ENCODE assay signal across 31 cellular contexts in the genomic region with DNA sequence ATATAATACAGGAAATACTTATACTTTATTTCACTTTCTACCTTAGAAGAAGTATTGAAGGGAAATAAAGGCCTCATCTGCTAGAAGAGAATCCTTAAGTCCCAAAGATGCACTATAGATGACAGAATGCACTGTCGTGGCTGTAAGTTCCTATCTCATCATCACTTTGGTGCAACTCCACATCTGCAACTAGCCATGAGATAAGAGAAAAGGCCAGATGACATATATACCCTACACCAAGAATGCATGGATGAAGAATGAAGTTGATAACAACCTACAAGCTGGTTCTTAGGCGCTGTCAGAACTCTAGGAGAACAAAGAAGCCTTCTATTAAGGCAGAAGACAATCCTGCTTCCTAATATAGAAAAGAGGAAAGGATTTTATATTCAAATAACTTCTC. TPM values are rescaled to one million over a fixed set of nuclear protein-coding genes. Genes with fewer than 3 reads are reported as not detected.
"Had no signal": no experiment of that assay in that cellular context is flagged by ENCODE, and none has a peak within 500 bp of the region (broad histone marks: within the 10 kb centered on the region; RNA-seq: fewer than 3 reads in every experiment).

No MANE protein-coding gene starts in this region.

- H3K4me3 ChIP-seq: ascending aorta, body of pancreas had no signal

- H3K4me3 Mint-ChIP-seq: activated B cell treated with CpG ODN at 0.5 μM for 24 hours; activated CD4-positive, alpha-beta T cell treated with anti-CD3 and anti-CD28 coated beads, Interleukin-2, amount 10 ng/mL, durations not matched to agents 24 days and 14 days; activated CD8-positive, alpha-beta memory T cell treated with anti-CD3 and anti-CD28 coated beads, Interleukin-2, amount 10 ng/mL, durations not matched to agents 7 days and 5 days; activated naive CD4-positive, alpha-beta T cell treated with anti-CD3 and anti-CD28 coated beads, Interleukin-2, amount 50 U/mL, for 24 hours; activated naive CD8-positive, alpha-beta T cell treated with anti-CD3 and anti-CD28 coated beads, Interleukin-2, amount 50 U/mL, for 24 hours; activated T-cell treated with anti-CD3 and anti-CD28 coated beads, Interleukin-2, amount 50 U/mL, for 24 hours; activated T-helper 1 cell treated with anti-CD3 and anti-CD28 coated beads, Interleukin-12 subunit alpha, Interleukin-12 subunit beta, Interleukin-2, Interleukin-4 antibody, amounts not matched to agents 30 ng/mL and 10 ng/mL and 1 ng/mL, durations not matched to agents 14 hours and 24 hours and 36 hours; T-helper 1 cell treated with Interleukin-12 subunit alpha and Interleukin-12 subunit beta and Interleukin-4 antibody, amounts not matched to agents 30 μg/mL and 1 μg/mL, for 36 hours had no signal

- DNase-seq: activated B cell treated with CpG ODN at 0.5 μM for 24 hours; activated CD4-positive, alpha-beta T cell treated with anti-CD3 and anti-CD28 coated beads for 1 hour; activated CD4-positive, alpha-beta T cell treated with anti-CD3 and anti-CD28 coated beads, Interleukin-2, amount 10 ng/mL, durations not matched to agents 24 days and 14 days; activated CD4-positive, alpha-beta T cell treated with anti-CD3 and anti-CD28 coated beads, Interleukin-2, amount 50 U/mL, for 48 hours; activated CD8-positive, alpha-beta memory T cell treated with anti-CD3 and anti-CD28 coated beads, Interleukin-2, amount 10 ng/mL, durations not matched to agents 7 days and 5 days; activated effector memory CD4-positive, alpha-beta T cell treated with Interleukin-2 at 50 U/mL for 16 hours; activated naive CD4-positive, alpha-beta T cell; activated naive CD8-positive, alpha-beta T cell treated with anti-CD3 and anti-CD28 coated beads, Interleukin-2, amount 50 U/mL, for 24 hours; activated T-cell treated with anti-CD3 and anti-CD28 coated beads, Interleukin-2, amount 50 U/mL, for 24 hours; amniotic stem cell; body of pancreas; Kasumi-1; KBM-7; NCI-H1048; NCI-H146; NCI-H1930; NCI-H2171; NCI-H2227 treated with DMSO at 0.1 percent for 48 hours; NCI-H446 treated with DMSO at 0.1 percent for 48 hours; NCI-H524 treated with DMSO at 0.1 percent for 48 hours; NCI-H774; SHP77 treated with DMSO at 0.1 percent for 48 hours had no signal

- H3K36me3 ChIP-seq: ascending aorta had no signal

- ATAC-seq: activated CD8-positive, alpha-beta memory T cell treated with anti-CD3 and anti-CD28 coated beads, Interleukin-2, amount 10 ng/mL, durations not matched to agents 7 days and 5 days; activated naive CD8-positive, alpha-beta T cell treated with anti-CD3 and anti-CD28 coated beads, Interleukin-2, amount 50 U/mL, for 24 hours; body of pancreas; Panc1 had no signal

- H3K27ac ChIP-seq: body of pancreas, RWPE1 had no signal

- H3K27ac Mint-ChIP-seq: activated B cell treated with CpG ODN at 0.5 μM for 24 hours; activated CD4-positive, alpha-beta T cell treated with anti-CD3 and anti-CD28 coated beads, Interleukin-2, amount 10 ng/mL, durations not matched to agents 24 days and 14 days; activated CD8-positive, alpha-beta memory T cell treated with anti-CD3 and anti-CD28 coated beads, Interleukin-2, amount 10 ng/mL, durations not matched to agents 7 days and 5 days; activated naive CD4-positive, alpha-beta T cell treated with anti-CD3 and anti-CD28 coated beads, Interleukin-2, amount 50 U/mL, for 24 hours; activated naive CD8-positive, alpha-beta T cell treated with anti-CD3 and anti-CD28 coated beads, Interleukin-2, amount 50 U/mL, for 24 hours; activated T-cell treated with anti-CD3 and anti-CD28 coated beads, Interleukin-2, amount 50 U/mL, for 24 hours; activated T-helper 1 cell treated with anti-CD3 and anti-CD28 coated beads, Interleukin-12 subunit alpha, Interleukin-12 subunit beta, Interleukin-2, Interleukin-4 antibody, amounts not matched to agents 30 ng/mL and 10 ng/mL and 1 ng/mL, durations not matched to agents 14 hours and 24 hours and 36 hours; T-helper 1 cell treated with Interleukin-12 subunit alpha and Interleukin-12 subunit beta and Interleukin-4 antibody, amounts not matched to agents 30 μg/mL and 1 μg/mL, for 36 hours had no signal

- H3K27me3 ChIP-seq: ascending aorta, body of pancreas had no signal

- H3K9me3 ChIP-seq: ascending aorta, body of pancreas had no signal

- H3K27me3 Mint-ChIP-seq: activated B cell treated with CpG ODN at 0.5 μM for 24 hours; activated CD4-positive, alpha-beta T cell treated with anti-CD3 and anti-CD28 coated beads, Interleukin-2, amount 10 ng/mL, durations not matched to agents 24 days and 14 days; activated CD8-positive, alpha-beta memory T cell treated with anti-CD3 and anti-CD28 coated beads, Interleukin-2, amount 10 ng/mL, durations not matched to agents 7 days and 5 days; activated naive CD4-positive, alpha-beta T cell treated with anti-CD3 and anti-CD28 coated beads, Interleukin-2, amount 50 U/mL, for 24 hours; activated naive CD8-positive, alpha-beta T cell treated with anti-CD3 and anti-CD28 coated beads, Interleukin-2, amount 50 U/mL, for 24 hours; activated T-cell treated with anti-CD3 and anti-CD28 coated beads, Interleukin-2, amount 50 U/mL, for 24 hours had no signal

- H3K9me3 Mint-ChIP-seq: activated B cell treated with CpG ODN at 0.5 μM for 24 hours; activated naive CD4-positive, alpha-beta T cell treated with anti-CD3 and anti-CD28 coated beads, Interleukin-2, amount 50 U/mL, for 24 hours; activated naive CD8-positive, alpha-beta T cell treated with anti-CD3 and anti-CD28 coated beads, Interleukin-2, amount 50 U/mL, for 24 hours; activated T-helper 1 cell treated with anti-CD3 and anti-CD28 coated beads, Interleukin-12 subunit alpha, Interleukin-12 subunit beta, Interleukin-2, Interleukin-4 antibody, amounts not matched to agents 30 ng/mL and 10 ng/mL and 1 ng/mL, durations not matched to agents 14 hours and 24 hours and 36 hours had no signal

RNA-seq across cellular contexts. Expression of a gene that starts 11.6 kb away (rescaled TPM):
- total RNA-seq: activated B cell treated with CpG ODN at 0.5 μM for 24 hours; activated CD4-positive, alpha-beta T cell treated with anti-CD3 and anti-CD28 coated beads, Interleukin-2, amount 10 ng/mL, durations not matched to agents 24 days and 14 days; activated CD8-positive, alpha-beta memory T cell treated with anti-CD3 and anti-CD28 coated beads, Interleukin-2, amount 10 ng/mL, durations not matched to agents 7 days and 5 days; activated T-helper 1 cell treated with anti-CD3 and anti-CD28 coated beads, Interleukin-12 subunit alpha, Interleukin-12 subunit beta, Interleukin-2, Interleukin-4 antibody, amounts not matched to agents 30 ng/mL and 10 ng/mL and 1 ng/mL, durations not matched to agents 14 hours and 24 hours and 36 hours; bronchial epithelial cell; OCI-LY7; SK-MEL-5 had no signal
